15 cellular contexts compared by ENCODE assay signal in the genomic region with DNA sequence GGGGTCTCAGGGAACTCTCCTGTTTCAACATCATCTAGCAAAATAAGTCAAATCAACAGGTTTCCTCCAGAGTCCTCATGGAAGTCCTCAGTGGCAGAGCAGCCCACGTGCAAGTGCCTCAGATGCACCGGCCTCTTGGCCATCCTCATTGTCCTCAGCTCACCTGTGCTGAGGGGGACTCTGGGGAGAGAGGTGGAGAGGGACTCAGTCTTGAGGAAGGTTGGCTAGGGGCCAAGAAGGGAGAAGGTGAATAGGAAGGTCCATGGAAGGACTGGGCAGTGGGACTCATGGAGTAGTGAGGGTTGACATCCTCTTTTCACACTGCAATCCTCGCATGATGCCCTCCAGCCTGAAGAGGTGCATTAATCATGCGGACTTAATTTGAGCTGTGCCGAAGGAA.
DNase-seq lines count a peak whose midpoint lies in the region; ATAC-seq and TF ChIP-seq lines count a peak whose summit lies in the region.
"Had no signal": no experiment of that assay in that cellular context is flagged by ENCODE, and none has a peak within 500 bp of the region (broad histone marks: within the 10 kb centered on the region; RNA-seq: fewer than 3 reads in every experiment).

No MANE protein-coding gene starts in this region.

- no peaks in the 10 kb centered on the region for H3K4me1 ChIP-seq in uterus

- CTCF ChIA-PET in activated CD4-positive, alpha-beta T cell treated with anti-CD3 and anti-CD28 coated beads for 36 hours (lab: Charles Lee), result interaction anchor here (0.6 to 1.9 kb wide), 2 partner anchors 12 to 19 kb away, joined by 3 to 10 read pairs; no protein-coding TSS in a partner anchor

- H3K9me3 Mint-ChIP-seq in activated CD4-positive, alpha-beta T cell treated with anti-CD3 and anti-CD28 coated beads for 36 hours (ENCODE audit: low read depth), result peaks cover 5% of the 10 kb centered on the region
- peaks cover 6% of the 10 kb centered on the region for H3K9me3 Mint-ChIP-seq in activated CD4-positive, alpha-beta T cell treated with anti-CD3 and anti-CD28 coated beads, Interleukin-2, amount 10 ng/mL, durations not matched to agents 24 days and 14 days
- no peaks in the 10 kb centered on the region for H3K9me3 Mint-ChIP-seq in natural killer cell treated with Interleukin-12 subunit alpha and Interleukin-12 subunit beta and Interleukin-15 and Interleukin-18, amount 100 ng/mL, for 72 hours
- H3K9me3 Mint-ChIP-seq in natural killer cell, result no peaks in the 10 kb centered on the region
- H3K9me3 Mint-ChIP-seq in stimulated activated effector memory CD8-positive, alpha-beta T cell treated with anti-CD3 and anti-CD28 coated beads, Interleukin-12 subunit alpha, Interleukin-12 subunit beta, amount 100 ng/mL, for 72 hours, result no peaks in the 10 kb centered on the region
- H3K9me3 Mint-ChIP-seq: CD4-positive, CD25-positive, alpha-beta regulatory T cell; IgD-negative memory B cell had no signal

- no peak overlapping the region for H3K27ac ChIP-seq in uterus
- H3K27ac ChIP-seq: 22Rv1, BLaER1 had no signal

- H3K4me3 Mint-ChIP-seq in activated CD4-positive, alpha-beta T cell treated with anti-CD3 and anti-CD28 coated beads for 36 hours, result no peak overlapping the region
- no peak overlapping the region for H3K4me3 Mint-ChIP-seq in activated CD4-positive, alpha-beta T cell treated with anti-CD3 and anti-CD28 coated beads, Interleukin-2, amount 10 ng/mL, durations not matched to agents 24 days and 14 days
- peak overlapping the region; percentile 10 for H3K4me3 Mint-ChIP-seq in natural killer cell treated with Interleukin-12 subunit alpha and Interleukin-12 subunit beta and Interleukin-15 and Interleukin-18, amount 100 ng/mL, for 72 hours
- H3K4me3 Mint-ChIP-seq in natural killer cell, result no peak overlapping the region
- no peak overlapping the region for H3K4me3 Mint-ChIP-seq in stimulated activated effector memory CD8-positive, alpha-beta T cell treated with anti-CD3 and anti-CD28 coated beads, Interleukin-12 subunit alpha, Interleukin-12 subunit beta, amount 100 ng/mL, for 72 hours
- H3K4me3 Mint-ChIP-seq: CD4-positive, CD25-positive, alpha-beta regulatory T cell; GM23338 had no signal

- H3K27me3 Mint-ChIP-seq in activated CD4-positive, alpha-beta T cell treated with anti-CD3 and anti-CD28 coated beads for 36 hours, result peaks cover 18% of the 10 kb centered on the region
- peaks cover 6% of the 10 kb centered on the region for H3K27me3 Mint-ChIP-seq in activated CD4-positive, alpha-beta T cell treated with anti-CD3 and anti-CD28 coated beads, Interleukin-2, amount 10 ng/mL, durations not matched to agents 24 days and 14 days
- H3K27me3 Mint-ChIP-seq in natural killer cell treated with Interleukin-12 subunit alpha and Interleukin-12 subunit beta and Interleukin-15 and Interleukin-18, amount 100 ng/mL, for 72 hours, result peaks cover 0 to 17% of the 10 kb centered on the region in 2 donors
- H3K27me3 Mint-ChIP-seq in natural killer cell (ENCODE audit: low read depth in 2 of 2), result peaks cover 4 to 14% of the 10 kb centered on the region in 2 donors
- H3K27me3 Mint-ChIP-seq: CD4-positive, CD25-positive, alpha-beta regulatory T cell had no signal

- ATAC-seq in activated CD4-positive, alpha-beta T cell treated with anti-CD3 and anti-CD28 coated beads for 36 hours, result no peak
- ATAC-seq in natural killer cell treated with Interleukin-12 subunit alpha and Interleukin-12 subunit beta and Interleukin-15 and Interleukin-18, amount 100 ng/mL, for 72 hours, result no peak
- ATAC-seq in natural killer cell, result no peak
- ATAC-seq in stimulated activated effector memory CD8-positive, alpha-beta T cell treated with anti-CD3 and anti-CD28 coated beads, Interleukin-12 subunit alpha, Interleukin-12 subunit beta, amount 100 ng/mL, for 72 hours, result no peak
- ATAC-seq: GM23338 had no signal

- POLR2A ChIA-PET in activated CD4-positive, alpha-beta T cell treated with anti-CD3 and anti-CD28 coated beads for 36 hours (lab: Charles Lee), result no interaction called here

- no peaks in the 10 kb centered on the region for H3K36me3 ChIP-seq in uterus

- H3K27me3 ChIP-seq in uterus, result no peaks in the 10 kb centered on the region
- H3K27me3 ChIP-seq: BLaER1 had no signal

- intact Hi-C loops in activated CD4-positive, alpha-beta T cell treated with anti-CD3 and anti-CD28 coated beads for 36 hours (cut with DNase I, micrococcal nuclease), result no loop called here
- intact Hi-C loops in activated CD4-positive, alpha-beta T cell treated with anti-CD3 and anti-CD28 coated beads, Interleukin-2, amount 10 ng/mL, durations not matched to agents 24 days and 14 days (cut with micrococcal nuclease), result no loop called here
- intact Hi-C loops in natural killer cell (cut with micrococcal nuclease) (no loop called here), uterus (cut with DNase I; ENCODE audit: low total_unique reads) (no loop called here)

- TF ChIP-seq POLR2A in uterus (IDR thresholded peaks at IDR 0.05), result no peak

- H3K4me1 Mint-ChIP-seq in activated CD4-positive, alpha-beta T cell treated with anti-CD3 and anti-CD28 coated beads for 36 hours, result peaks cover 54% of the 10 kb centered on the region
- peaks cover 41% of the 10 kb centered on the region for H3K4me1 Mint-ChIP-seq in activated CD4-positive, alpha-beta T cell treated with anti-CD3 and anti-CD28 coated beads, Interleukin-2, amount 10 ng/mL, durations not matched to agents 24 days and 14 days
- peaks cover 64 to 75% of the 10 kb centered on the region in 2 donors for H3K4me1 Mint-ChIP-seq in natural killer cell treated with Interleukin-12 subunit alpha and Interleukin-12 subunit beta and Interleukin-15 and Interleukin-18, amount 100 ng/mL, for 72 hours (ENCODE audit: low read depth in 2 of 2)
- peaks cover 11 to 12% of the 10 kb centered on the region in 2 donors for H3K4me1 Mint-ChIP-seq in natural killer cell
- H3K4me1 Mint-ChIP-seq in stimulated activated effector memory CD8-positive, alpha-beta T cell treated with anti-CD3 and anti-CD28 coated beads, Interleukin-12 subunit alpha, Interleukin-12 subunit beta, amount 100 ng/mL, for 72 hours, result peaks cover 62% of the 10 kb centered on the region

- H3K36me3 Mint-ChIP-seq in activated CD4-positive, alpha-beta T cell treated with anti-CD3 and anti-CD28 coated beads for 36 hours (ENCODE audit: low read depth), result no peaks in the 10 kb centered on the region
- H3K36me3 Mint-ChIP-seq in activated CD4-positive, alpha-beta T cell treated with anti-CD3 and anti-CD28 coated beads, Interleukin-2, amount 10 ng/mL, durations not matched to agents 24 days and 14 days (ENCODE audit: low read depth), result peaks cover 3% of the 10 kb centered on the region
- peaks cover 5% of the 10 kb centered on the region for H3K36me3 Mint-ChIP-seq in natural killer cell treated with Interleukin-12 subunit alpha and Interleukin-12 subunit beta and Interleukin-15 and Interleukin-18, amount 100 ng/mL, for 72 hours
- H3K36me3 Mint-ChIP-seq in natural killer cell, result no peaks in the 10 kb centered on the region
- H3K36me3 Mint-ChIP-seq in stimulated activated effector memory CD8-positive, alpha-beta T cell treated with anti-CD3 and anti-CD28 coated beads, Interleukin-12 subunit alpha, Interleukin-12 subunit beta, amount 100 ng/mL, for 72 hours, result peaks cover 5% of the 10 kb centered on the region

- no peaks in the 10 kb centered on the region for H3K9me3 ChIP-seq in uterus

- no peak for DNase-seq in activated CD4-positive, alpha-beta T cell treated with anti-CD3 and anti-CD28 coated beads for 36 hours
- no peak for DNase-seq in activated CD4-positive, alpha-beta T cell treated with anti-CD3 and anti-CD28 coated beads, Interleukin-2, amount 10 ng/mL, durations not matched to agents 24 days and 14 days
- no peak for DNase-seq in natural killer cell treated with Interleukin-12 subunit alpha and Interleukin-12 subunit beta and Interleukin-15 and Interleukin-18, amount 100 ng/mL, for 72 hours (ENCODE audit: low spot score)
- DNase-seq in natural killer cell (no peak), uterus (no peak), NOMO-1 (lab: John Stamatoyannopoulos, UW; ENCODE audit: unreplicated experiment in 2 of 2) (no peak)
- DNase-seq in stimulated activated effector memory CD8-positive, alpha-beta T cell treated with anti-CD3 and anti-CD28 coated beads, Interleukin-12 subunit alpha, Interleukin-12 subunit beta, amount 100 ng/mL, for 72 hours (ENCODE audit: low spot score in 2 of 2), result no peak
- DNase-seq: AML-193; CD4-positive, CD25-positive, alpha-beta regulatory T cell; DMS 273 treated with DMSO at 0.1 percent for 48 hours; H7 had no signal

- no peak overlapping the region for H3K4me3 ChIP-seq in uterus
- H3K4me3 ChIP-seq: GM23338 had no signal

- peak overlapping the region; percentile 17 for H3K27ac Mint-ChIP-seq in activated CD4-positive, alpha-beta T cell treated with anti-CD3 and anti-CD28 coated beads for 36 hours
- H3K27ac Mint-ChIP-seq in activated CD4-positive, alpha-beta T cell treated with anti-CD3 and anti-CD28 coated beads, Interleukin-2, amount 10 ng/mL, durations not matched to agents 24 days and 14 days, result no peak overlapping the region
- peak overlapping the region; percentile 44 to 51 for H3K27ac Mint-ChIP-seq in natural killer cell treated with Interleukin-12 subunit alpha and Interleukin-12 subunit beta and Interleukin-15 and Interleukin-18, amount 100 ng/mL, for 72 hours
- H3K27ac Mint-ChIP-seq in natural killer cell, result peak overlapping the region in 1 of 2 donors; percentile 47
- peak overlapping the region; percentile 6 for H3K27ac Mint-ChIP-seq in stimulated activated effector memory CD8-positive, alpha-beta T cell treated with anti-CD3 and anti-CD28 coated beads, Interleukin-12 subunit alpha, Interleukin-12 subunit beta, amount 100 ng/mL, for 72 hours
- H3K27ac Mint-ChIP-seq: GM23338 had no signal

- TF ChIP-seq CTCF in natural killer cell (IDR thresholded peaks at IDR 0.05), result no peak
- TF ChIP-seq CTCF in uterus (IDR thresholded peaks at IDR 0.05), result no peak
